Comparison of ENCODE assay signal across 1 cellular context in the genomic region with DNA sequence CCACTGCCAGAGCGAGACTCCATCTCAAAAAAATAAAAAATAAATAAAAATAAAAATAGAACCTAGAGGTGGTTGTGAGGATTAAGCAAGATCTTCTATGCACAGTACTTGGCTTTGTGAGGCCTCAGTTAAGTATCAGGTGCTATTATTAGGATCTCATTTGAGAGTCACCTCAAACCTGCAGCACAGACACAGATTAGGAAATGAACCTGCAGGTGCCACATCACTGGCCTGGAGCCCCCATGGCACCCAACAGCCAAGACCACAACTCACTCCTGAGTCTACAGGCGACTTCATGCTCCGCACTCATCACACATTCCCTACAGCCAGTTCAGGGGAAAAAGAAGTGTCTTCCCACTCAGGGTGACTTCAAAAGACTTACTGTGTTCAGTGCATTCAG.
TF ChIP-seq lines count a peak whose summit lies in the region.

No MANE protein-coding gene starts in this region.

TF ChIP-seq in IMR-90, 13 proteins besides CTCF, POLR2A, EP300 and RAD21 (continued from another document):
- TF ChIP-seq MXI1 (IDR thresholded peaks at IDR 0.05; ENCODE audit: borderline replicate concordance, low read depth, low read length) (no peak), MAZ (IDR thresholded peaks at IDR 0.05; ENCODE audit: borderline replicate concordance, low read depth, low read length) (no peak), RFX5 (IDR thresholded peaks at IDR 0.05; ENCODE audit: low read depth, low read length) (no peak), CHD1 (IDR thresholded peaks at IDR 0.05; ENCODE audit: low read depth, low read length) (no peak), MAFK (IDR thresholded peaks at IDR 0.05; ENCODE audit: low read depth, low read length) (no peak), BHLHE40 (IDR thresholded peaks at IDR 0.05; ENCODE audit: low read depth, low read length) (no peak), FOS (IDR thresholded peaks at IDR 0.05; ENCODE audit: low read depth, low read length) (no peak), CEBPB (IDR thresholded peaks at IDR 0.05; ENCODE audit: low read depth, low read length) (no peak)
- TF ChIP-seq, protein P1, sequence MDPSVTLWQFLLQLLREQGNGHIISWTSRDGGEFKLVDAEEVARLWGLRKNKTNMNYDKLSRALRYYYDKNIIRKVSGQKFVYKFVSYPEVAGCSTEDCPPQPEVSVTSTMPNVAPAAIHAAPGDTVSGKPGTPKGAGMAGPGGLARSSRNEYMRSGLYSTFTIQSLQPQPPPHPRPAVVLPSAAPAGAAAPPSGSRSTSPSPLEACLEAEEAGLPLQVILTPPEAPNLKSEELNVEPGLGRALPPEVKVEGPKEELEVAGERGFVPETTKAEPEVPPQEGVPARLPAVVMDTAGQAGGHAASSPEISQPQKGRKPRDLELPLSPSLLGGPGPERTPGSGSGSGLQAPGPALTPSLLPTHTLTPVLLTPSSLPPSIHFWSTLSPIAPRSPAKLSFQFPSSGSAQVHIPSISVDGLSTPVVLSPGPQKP (IDR thresholded peaks at IDR 0.05; ENCODE audit: borderline replicate concordance, low read depth, low read length) = no peak
